Comparison of ENCODE assay signal across 14 cellular contexts in genomic region chr3:14290631-14291385, GRCh38.
DNase-seq lines count a peak whose midpoint lies in the region; ATAC-seq and TF ChIP-seq lines count a peak whose summit lies in the region.
"Had no signal": no experiment of that assay in that cellular context is flagged by ENCODE, and none has a peak within 500 bp of the region (broad histone marks: within the 10 kb centered on the region; RNA-seq: fewer than 3 reads in every experiment).

No MANE protein-coding gene starts in this region.

- H3K4me1 Mint-ChIP-seq in activated CD4-positive, alpha-beta memory T cell treated with anti-CD3 and anti-CD28 coated beads for 36 hours (ENCODE audit: low read depth), result no peaks in the 10 kb centered on the region

- no peak for TF ChIP-seq CTCF in HEK293 (tag by site-specific recombination; IDR thresholded peaks at IDR 0.05)

- H3K4me1 ChIP-seq in HEK293 (ENCODE audit: control insufficient read depth, insufficient read depth, low read length) (peaks cover 5% of the 10 kb centered on the region; the same call in 1 of the 2 replicates), skeletal muscle tissue (ENCODE audit: control insufficient read depth in 3 of 3, insufficient read depth in 3 of 3, low read length in 3 of 3) (peaks cover 21 to 48% (median 41%) of the 10 kb centered on the region in 3 donors)

- DNase-seq in SW480 (ENCODE audit: low spot score) (peak; percentile 95), kidney tubule cell (ENCODE audit: low spot score) (peak; percentile 64), MG63 (no peak)
- DNase-seq in activated CD4-positive, alpha-beta memory T cell treated with anti-CD3 and anti-CD28 coated beads for 36 hours, result no peak
- DNase-seq: activated CD4-positive, CD25-positive, alpha-beta regulatory T cell; activated naive CD8-positive, alpha-beta T cell treated with anti-CD3 and anti-CD28 coated beads, Interleukin-2, amount 10 ng/mL, durations not matched to agents 7 days and 5 days; CD4-positive, CD25-positive, alpha-beta regulatory T cell; NCI-H2081; right cardiac atrium; SK-N-SH had no signal

- H3K27me3 ChIP-seq in skeletal muscle tissue (ENCODE audit: control insufficient read depth in 3 of 3, insufficient read depth in 3 of 3, low read length in 3 of 3) (no peaks in the 10 kb centered on the region), MG63 (no peaks in the 10 kb centered on the region)

- CTCF ChIA-PET in HEK293 (lab: Yijun Ruan, JAX), result interaction anchor here (0.5 to 1.6 kb wide), 4 partner anchors 30 to 769 kb away, joined by 3 to 6 read pairs (median 3); no protein-coding TSS in a partner anchor
- CTCF ChIA-PET in activated CD4-positive, alpha-beta memory T cell treated with anti-CD3 and anti-CD28 coated beads for 36 hours (lab: Charles Lee), result no interaction called here

- POLR2A ChIA-PET in HEK293 (lab: Yijun Ruan, JAX), result no interaction called here
- POLR2A ChIA-PET in activated CD4-positive, alpha-beta memory T cell treated with anti-CD3 and anti-CD28 coated beads for 36 hours (lab: Charles Lee), result no interaction called here

- intact Hi-C loops in activated CD4-positive, alpha-beta memory T cell treated with anti-CD3 and anti-CD28 coated beads for 36 hours (cut with micrococcal nuclease), result no loop called here

- no peaks in the 10 kb centered on the region for H3K9me3 ChIP-seq in HEK293 (ENCODE audit: control insufficient read depth, insufficient read depth, low read depth, low read length)
- H3K9me3 ChIP-seq in skeletal muscle tissue (ENCODE audit: control insufficient read depth in 3 of 3, low read length in 3 of 3), result no peaks in the 10 kb centered on the region
- no peaks in the 10 kb centered on the region for H3K9me3 ChIP-seq in MG63
- H3K9me3 ChIP-seq: SK-N-SH had no signal

- no peak overlapping the region for H3K4me3 Mint-ChIP-seq in activated CD4-positive, alpha-beta memory T cell treated with anti-CD3 and anti-CD28 coated beads for 36 hours
- H3K4me3 Mint-ChIP-seq: activated naive CD8-positive, alpha-beta T cell treated with anti-CD3 and anti-CD28 coated beads, Interleukin-2, amount 10 ng/mL, durations not matched to agents 7 days and 5 days; CD4-positive, CD25-positive, alpha-beta regulatory T cell had no signal

- H3K27ac Mint-ChIP-seq in activated CD4-positive, alpha-beta memory T cell treated with anti-CD3 and anti-CD28 coated beads for 36 hours, result no peak overlapping the region
- H3K27ac Mint-ChIP-seq: activated naive CD8-positive, alpha-beta T cell treated with anti-CD3 and anti-CD28 coated beads, Interleukin-2, amount 10 ng/mL, durations not matched to agents 7 days and 5 days; CD4-positive, CD25-positive, alpha-beta regulatory T cell had no signal

- peak overlapping the region in 1 of 3 donors; percentile 39 for H3K9ac ChIP-seq in skeletal muscle tissue (ENCODE audit: low read depth in 1 of 3, low read length in 3 of 3)
- H3K9ac ChIP-seq: SK-N-SH had no signal

- H3K27ac ChIP-seq in HEK293 (ENCODE audit: extremely low read depth, low read depth, low read length) (no peak overlapping the region), skeletal muscle tissue (ENCODE audit: low read depth, low read length) (peak overlapping the region; percentile 84)

- H3K36me3 ChIP-seq in HEK293 (ENCODE audit: control insufficient read depth in 2 of 2, insufficient read depth in 1 of 2, low read length in 2 of 2), result no peaks in the 10 kb centered on the region
- H3K36me3 ChIP-seq in skeletal muscle tissue (ENCODE audit: control insufficient read depth in 3 of 3, insufficient read depth in 3 of 3, low read length in 3 of 3), result no peaks in the 10 kb centered on the region
- H3K36me3 ChIP-seq in MG63, result no peaks in the 10 kb centered on the region

- H3K4me3 ChIP-seq in HEK293 (ENCODE audit: low read depth, low read length) (no peak overlapping the region), skeletal muscle tissue (ENCODE audit: low read length in 3 of 3) (no peak overlapping the region), MG63 (no peak overlapping the region)

- ATAC-seq in GM19452 (IDR thresholded peaks at IDR 0.05; ENCODE audit: unreplicated experiment), result no peak
- ATAC-seq in HG02852 (IDR thresholded peaks at IDR 0.05; ENCODE audit: unreplicated experiment), result no peak

- H3K9me3 Mint-ChIP-seq in activated CD4-positive, alpha-beta memory T cell treated with anti-CD3 and anti-CD28 coated beads for 36 hours, result no peaks in the 10 kb centered on the region
- H3K9me3 Mint-ChIP-seq: activated naive CD8-positive, alpha-beta T cell treated with anti-CD3 and anti-CD28 coated beads, Interleukin-2, amount 10 ng/mL, durations not matched to agents 7 days and 5 days; CD4-positive, CD25-positive, alpha-beta regulatory T cell had no signal

- peaks cover 4% of the 10 kb centered on the region for H3K27me3 Mint-ChIP-seq in activated CD4-positive, alpha-beta memory T cell treated with anti-CD3 and anti-CD28 coated beads for 36 hours

- H3K36me3 Mint-ChIP-seq in activated CD4-positive, alpha-beta memory T cell treated with anti-CD3 and anti-CD28 coated beads for 36 hours, result no peaks in the 10 kb centered on the region
- H3K36me3 Mint-ChIP-seq: activated naive CD8-positive, alpha-beta T cell treated with anti-CD3 and anti-CD28 coated beads, Interleukin-2, amount 10 ng/mL, durations not matched to agents 7 days and 5 days; CD4-positive, CD25-positive, alpha-beta regulatory T cell had no signal

TF ChIP-seq in HEK293, 187 proteins besides CTCF, POLR2A, EP300 and RAD21:
- TF ChIP-seq PRDM6 (tag by site-specific recombination; IDR thresholded peaks at IDR 0.05) (peak; percentile 78), ZNF175 (tag by site-specific recombination; IDR thresholded peaks at IDR 0.05) (no peak), ZSCAN30 (tag by site-specific recombination; IDR thresholded peaks at IDR 0.05) (no peak)
- TF ChIP-seq, protein P1, sequence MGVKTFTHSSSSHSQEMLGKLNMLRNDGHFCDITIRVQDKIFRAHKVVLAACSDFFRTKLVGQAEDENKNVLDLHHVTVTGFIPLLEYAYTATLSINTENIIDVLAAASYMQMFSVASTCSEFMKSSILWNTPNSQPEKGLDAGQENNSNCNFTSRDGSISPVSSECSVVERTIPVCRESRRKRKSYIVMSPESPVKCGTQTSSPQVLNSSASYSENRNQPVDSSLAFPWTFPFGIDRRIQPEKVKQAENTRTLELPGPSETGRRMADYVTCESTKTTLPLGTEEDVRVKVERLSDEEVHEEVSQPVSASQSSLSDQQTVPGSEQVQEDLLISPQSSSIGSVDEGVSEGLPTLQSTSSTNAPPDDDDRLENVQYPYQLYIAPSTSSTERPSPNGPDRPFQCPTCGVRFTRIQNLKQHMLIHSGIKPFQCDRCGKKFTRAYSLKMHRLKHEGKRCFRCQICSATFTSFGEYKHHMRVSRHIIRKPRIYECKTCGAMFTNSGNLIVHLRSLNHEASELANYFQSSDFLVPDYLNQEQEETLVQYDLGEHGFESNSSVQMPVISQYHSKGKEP (tag by site-specific recombination; IDR thresholded peaks at IDR 0.05), result peak; percentile 33; the same call in 1 of the 2 replicates

Comparison
In these comparisons a context has a peak if more than half of its experiments do, and no peak if none do; other contexts are left out.
1. DNase-seq: peak in SW480 (single experiment) and kidney tubule cell (single experiment); none in activated CD4-positive, alpha-beta memory T cell treated with anti-CD3 and anti-CD28 coated beads for 36 hours (single experiment) and MG63 (single experiment).